Comparison of ENCODE assay signal across 12 cellular contexts in the genomic region with DNA sequence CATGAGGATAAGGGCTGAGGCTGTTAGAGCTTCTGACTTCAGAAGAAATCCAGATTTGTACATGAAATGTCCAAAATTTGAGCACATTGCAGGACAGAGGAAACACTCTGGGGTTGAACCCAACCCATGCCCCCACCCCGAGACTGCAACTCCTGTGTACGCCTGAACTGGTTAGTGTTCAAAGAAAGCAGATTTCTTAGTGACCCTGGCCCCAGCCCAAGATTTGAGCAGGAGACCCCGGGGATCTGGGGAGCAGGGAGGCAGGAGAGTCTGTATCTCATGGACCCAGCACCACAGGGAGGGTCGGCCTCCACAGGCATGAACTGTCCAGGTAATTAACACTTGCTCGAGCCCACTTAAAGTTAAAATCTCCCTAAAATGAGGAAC.
DNase-seq lines count a peak whose midpoint lies in the region; ATAC-seq and TF ChIP-seq lines count a peak whose summit lies in the region.
"Had no signal": no experiment of that assay in that cellular context is flagged by ENCODE, and none has a peak within 500 bp of the region (broad histone marks: within the 10 kb centered on the region; RNA-seq: fewer than 3 reads in every experiment).

No MANE protein-coding gene starts in this region.

- peak overlapping the region in 1 of 2 donors; percentile 88 for H3K9ac ChIP-seq in colonic mucosa (ENCODE audit: low read depth in 2 of 2, low read length in 2 of 2)

- TF ChIP-seq POLR2A in Peyer's patch (IDR thresholded peaks at IDR 0.05) (no peak), suprapubic skin (IDR thresholded peaks at IDR 0.05) (no peak)

- peak overlapping the region; percentile 80 to 89 (median 82) for H3K27ac ChIP-seq in Peyer's patch
- peak overlapping the region; percentile 89 for H3K27ac ChIP-seq in colonic mucosa
- peak overlapping the region; percentile 98 for H3K27ac ChIP-seq in suprapubic skin

- H3K36me3 ChIP-seq in Peyer's patch (no peaks in the 10 kb centered on the region), colonic mucosa (no peaks in the 10 kb centered on the region), mucosa of descending colon (ENCODE audit: low read depth) (no peaks in the 10 kb centered on the region), suprapubic skin (no peaks in the 10 kb centered on the region)

- peaks cover 0 to 49% (median 9%) of the 10 kb centered on the region in 4 donors for H3K4me1 ChIP-seq in Peyer's patch
- peaks cover 4% of the 10 kb centered on the region for H3K4me1 ChIP-seq in colonic mucosa
- H3K4me1 ChIP-seq in mucosa of descending colon (ENCODE audit: low read depth), result peaks cover 27% of the 10 kb centered on the region
- peaks cover 91% of the 10 kb centered on the region for H3K4me1 ChIP-seq in suprapubic skin

- H3K27me3 ChIP-seq in Peyer's patch, result no peaks in the 10 kb centered on the region
- H3K27me3 ChIP-seq in colonic mucosa, result no peaks in the 10 kb centered on the region
- no peaks in the 10 kb centered on the region for H3K27me3 ChIP-seq in suprapubic skin

- peak in 2 of 3 donors; percentile 44 to 47 for DNase-seq in Peyer's patch
- no peak for DNase-seq in colonic mucosa
- peak in 2 of 3 donors; percentile 27 to 42 for DNase-seq in mucosa of descending colon
- DNase-seq in suprapubic skin (ENCODE audit: low spot score in 2 of 2), result peak; percentile 67 to 79
- DNase-seq in COR-L47 (lab: John Stamatoyannopoulos, UW), result no peak
- no peak for DNase-seq in NCI-H2196 treated with DMSO at 0.1 percent for 48 hours (lab: John Stamatoyannopoulos, UW; ENCODE audit: unreplicated experiment)
- no peak for DNase-seq in NCI-H1694 treated with DMSO at 0.1 percent for 48 hours (lab: John Stamatoyannopoulos, UW)
- DNase-seq: activated gamma-delta T cell; H7; NCI-H1048; stimulated activated naive CD4-positive, alpha-beta T cell treated with Interleukin-2 at 50 U/mL for 16 hours had no signal

- ATAC-seq in mucosa of descending colon (no peak), GM18858 (IDR thresholded peaks at IDR 0.05; ENCODE audit: unreplicated experiment) (no peak)

- intact Hi-C loops in colonic mucosa (cut with DNase I) (no loop called here), mucosa of descending colon (cut with DNase I, micrococcal nuclease) (no loop called here)

- H3K9me3 ChIP-seq in Peyer's patch (no peaks in the 10 kb centered on the region), colonic mucosa (no peaks in the 10 kb centered on the region), mucosa of descending colon (no peaks in the 10 kb centered on the region), suprapubic skin (no peaks in the 10 kb centered on the region)

- 7% methylated on average over 3 of the region's 5 CpGs for WGBS in suprapubic skin

- H3K4me3 ChIP-seq in Peyer's patch, result peak overlapping the region in 2 of 4 donors; percentile 53 to 84
- H3K4me3 ChIP-seq in colonic mucosa, result no peak overlapping the region
- no peak overlapping the region for H3K4me3 ChIP-seq in mucosa of descending colon
- peak overlapping the region; percentile 69 for H3K4me3 ChIP-seq in suprapubic skin

- TF ChIP-seq EP300 in suprapubic skin (IDR thresholded peaks at IDR 0.05), result no peak

- TF ChIP-seq CTCF in Peyer's patch (IDR thresholded peaks at IDR 0.05), result no peak
- no peak for TF ChIP-seq CTCF in colonic mucosa (IDR thresholded peaks at IDR 0.05)
- no peak for TF ChIP-seq CTCF in mucosa of descending colon (IDR thresholded peaks at IDR 0.05)
- no peak for TF ChIP-seq CTCF in suprapubic skin (IDR thresholded peaks at IDR 0.05)

Comparison
In these comparisons a context has a peak if more than half of its experiments do, and no peak if none do; other contexts are left out.
1. DNase-seq: peak in Peyer's patch (2 of 3), mucosa of descending colon (2 of 3) and suprapubic skin (2 of 2); none in colonic mucosa (single experiment), COR-L47 (single experiment), NCI-H2196 treated with DMSO at 0.1 percent for 48 hours (single experiment) and NCI-H1694 treated with DMSO at 0.1 percent for 48 hours (single experiment).
2. Peak in every context shown above with its lines, with median percentiles within 50 percentile points of each other: H3K27ac ChIP-seq.